ENCODE assay signal across 19 cellular contexts in the genomic region with DNA sequence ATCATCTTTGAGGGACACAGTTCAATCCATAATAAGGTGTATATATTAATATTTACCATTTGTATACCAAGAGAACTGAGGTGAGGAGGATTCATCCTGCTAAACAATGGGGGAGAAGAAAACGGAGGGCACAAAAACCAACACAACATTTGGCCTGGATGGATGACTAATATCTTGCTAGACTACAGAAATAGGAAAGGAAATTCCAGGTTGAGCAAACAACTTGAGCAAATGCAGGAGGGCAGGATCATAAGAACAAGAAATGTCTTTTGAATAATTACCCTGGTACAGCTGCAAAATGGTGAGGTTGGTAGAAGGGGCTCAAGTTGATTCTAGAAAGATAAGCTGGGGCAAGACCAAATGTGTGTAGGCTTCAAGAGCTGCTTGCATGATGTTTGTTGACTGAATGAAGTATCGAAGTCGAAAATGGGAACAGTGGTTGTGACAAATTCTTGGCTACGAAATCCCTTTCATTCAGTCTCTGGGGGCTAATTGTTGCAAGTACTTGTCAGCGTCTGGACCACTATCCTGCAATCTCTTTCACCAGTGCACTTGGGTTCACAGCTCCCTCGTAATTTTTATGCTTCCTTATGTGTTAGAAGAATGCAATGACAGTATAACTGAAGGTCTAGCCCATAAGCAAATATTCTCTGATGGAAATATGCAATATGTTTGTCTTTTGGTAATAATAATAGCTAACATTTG.
DNase-seq lines count a peak whose midpoint lies in the region; ATAC-seq, FAIRE-seq and TF ChIP-seq lines count a peak whose summit lies in the region.
"Had no signal": no experiment of that assay in that cellular context is flagged by ENCODE, and none has a peak within 500 bp of the region (broad histone marks: within the 10 kb centered on the region; RNA-seq: fewer than 3 reads in every experiment).

No MANE protein-coding gene starts in this region.

- no peak overlapping the region for H3K4me3 ChIP-seq in DND-41 (ENCODE audit: low read depth in 1 of 2, low read length in 2 of 2)
- H3K4me3 ChIP-seq in brain microvascular endothelial cell (ENCODE audit: low read depth, low read length): no peak overlapping the region
- no peak overlapping the region for H3K4me3 ChIP-seq in keratinocyte (ENCODE audit: control insufficient read depth in 2 of 3, extremely low read depth in 1 of 3, insufficient read depth in 2 of 3, low read depth in 1 of 3, low read length in 3 of 3)
- no peak overlapping the region for H3K4me3 ChIP-seq in MM.1S (ENCODE audit: low read length)
- H3K4me3 ChIP-seq: dorsolateral prefrontal cortex had no signal

- DNase-seq in DND-41 (no peak), HS-5 (ENCODE audit: low read depth) (peak; percentile 37), brain microvascular endothelial cell (peak; percentile 45), keratinocyte (ENCODE audit: low read depth, low spot score) (no peak), DMS79 treated with DMSO at 0.1 percent for 48 hours (lab: John Stamatoyannopoulos, UW) (no peak), MM.1S (no peak)
- no peak for DNase-seq in activated CD4-positive, alpha-beta T cell treated with anti-CD3 and anti-CD28 coated beads, Interleukin-2, amount 50 U/mL, for 48 hours
- DNase-seq: ACHN; activated CD4-positive, alpha-beta T cell treated with anti-CD3 and anti-CD28 coated beads for 36 hours; activated naive CD8-positive, alpha-beta T cell treated with anti-CD3 and anti-CD28 coated beads for 36 hours; dorsolateral prefrontal cortex; left cardiac atrium; midbrain; NCI-H1436; NCI-H524 treated with DMSO at 0.1 percent for 48 hours; nephron progenitor cell had no signal

- H3K27me3 ChIP-seq in DND-41 (ENCODE audit: insufficient read depth, low read length, poor library complexity) (no peaks in the 10 kb centered on the region), brain microvascular endothelial cell (replicated peaks) (no peaks in the 10 kb centered on the region), keratinocyte (ENCODE audit: control insufficient read depth, extremely low read depth, insufficient read depth, low read length) (no peaks in the 10 kb centered on the region), MM.1S (replicated peaks; ENCODE audit: insufficient read depth, low read length) (no peaks in the 10 kb centered on the region)

- peak; percentile 43 for FAIRE-seq in keratinocyte (lab: Jason Lieb, UNC)

- H3K27ac ChIP-seq in DND-41 (ENCODE audit: low read length) (0 out of 2 replicates have a peak overlapping the region, but pooled peaks have one; percentile 14), brain microvascular endothelial cell (no peak overlapping the region), keratinocyte (ENCODE audit: control insufficient read depth, insufficient read depth, low read length) (no peak overlapping the region), MM.1S (ENCODE audit: low read length) (no peak overlapping the region)

- dilution Hi-C loops in keratinocyte (cut with MboI; ENCODE audit: extremely low pct_ligation_motif_present, low sequenced_read_pairs): no loop called here

- peaks cover 50% of the 10 kb centered on the region for H3K4me1 ChIP-seq in DND-41 (ENCODE audit: insufficient read depth, low read length)
- peaks cover 19% of the 10 kb centered on the region for H3K4me1 ChIP-seq in keratinocyte (ENCODE audit: control insufficient read depth, extremely low read depth, insufficient read depth, low read length)
- H3K4me1 ChIP-seq in MM.1S (ENCODE audit: low read length): no peaks in the 10 kb centered on the region

- in situ Hi-C loops in brain microvascular endothelial cell (cut with HindIII; ENCODE audit: low pct_ligation_motif_present, low sequenced_read_pairs): no loop called here

- H3K9me3 ChIP-seq in DND-41 (ENCODE audit: insufficient read depth, low read length, severe bottlenecking) (no peaks in the 10 kb centered on the region), keratinocyte (ENCODE audit: control insufficient read depth, low read depth, low read length) (no peaks in the 10 kb centered on the region), MM.1S (replicated peaks; ENCODE audit: insufficient read depth, low read length) (no peaks in the 10 kb centered on the region)

- H4K20me1 ChIP-seq in DND-41 (ENCODE audit: insufficient read depth, low read length): no peaks in the 10 kb centered on the region
- H4K20me1 ChIP-seq in keratinocyte (ENCODE audit: control insufficient read depth, extremely low read depth, insufficient read depth, low read length): no peaks in the 10 kb centered on the region
- no peaks in the 10 kb centered on the region for H4K20me1 ChIP-seq in MM.1S (ENCODE audit: insufficient read depth, low read length)

- H3K9me2 ChIP-seq in MM.1S (replicated peaks; ENCODE audit: insufficient read depth, low read length): no peaks in the 10 kb centered on the region

- H3K79me2 ChIP-seq in DND-41 (ENCODE audit: insufficient read depth, low read length) (no peaks in the 10 kb centered on the region), keratinocyte (ENCODE audit: control insufficient read depth, insufficient read depth, low read length) (no peaks in the 10 kb centered on the region), MM.1S (ENCODE audit: low read length) (no peaks in the 10 kb centered on the region)

- no peaks in the 10 kb centered on the region for H3F3A ChIP-seq in MM.1S (ENCODE audit: insufficient read depth, low read length)

- H3K9ac ChIP-seq in DND-41 (ENCODE audit: low read depth, low read length) (no peak overlapping the region), keratinocyte (ENCODE audit: control insufficient read depth, extremely low read depth, insufficient read depth, low read length) (no peak overlapping the region), MM.1S (ENCODE audit: low read length) (no peak overlapping the region)

- ATAC-seq in DND-41 (ENCODE audit: insufficient read depth, low read depth) (no peak), HG03097 (IDR thresholded peaks at IDR 0.05; ENCODE audit: low FRiP score, unreplicated experiment) (no peak)
- ATAC-seq: activated CD4-positive, alpha-beta T cell treated with anti-CD3 and anti-CD28 coated beads for 36 hours; HCT116; left cardiac atrium; sciatic nerve had no signal

- no peak for TF ChIP-seq CTCF in DND-41 (IDR thresholded peaks at IDR 0.05; ENCODE audit: borderline replicate concordance, extremely low read depth, low read length, poor library complexity, severe bottlenecking)
- TF ChIP-seq CTCF in brain microvascular endothelial cell (IDR thresholded peaks at IDR 0.05; ENCODE audit: low read depth, low read length, missing control alignments): no peak
- TF ChIP-seq CTCF in keratinocyte (optimal IDR thresholded peaks at IDR 0.05 in 1 of 3, IDR thresholded peaks at IDR 0.05 in 1 of 3, conservative IDR thresholded peaks at IDR 0.05 in 1 of 3; ENCODE audit: extremely low read depth in 1 of 3, insufficient read depth in 2 of 3, low read length in 3 of 3): no peak
- TF ChIP-seq CTCF in MM.1S (IDR thresholded peaks at IDR 0.05; ENCODE audit: low read length): no peak

- no peaks in the 10 kb centered on the region for H3K36me3 ChIP-seq in DND-41 (ENCODE audit: insufficient read depth, low read length)
- H3K36me3 ChIP-seq in brain microvascular endothelial cell (replicated peaks): no peaks in the 10 kb centered on the region
- no peaks in the 10 kb centered on the region for H3K36me3 ChIP-seq in keratinocyte (ENCODE audit: control insufficient read depth in 2 of 2, extremely low read depth in 1 of 2, insufficient read depth in 2 of 2, low read length in 2 of 2)
- no peaks in the 10 kb centered on the region for H3K36me3 ChIP-seq in MM.1S (replicated peaks; ENCODE audit: insufficient read depth, low read length)

- H2AFZ ChIP-seq in DND-41 (ENCODE audit: low read depth, low read length) (no peak overlapping the region), keratinocyte (ENCODE audit: control insufficient read depth, low read length) (no peak overlapping the region), MM.1S (ENCODE audit: low read length) (no peak overlapping the region)

- no peaks in the 10 kb centered on the region for H3K9me1 ChIP-seq in keratinocyte (ENCODE audit: control insufficient read depth, extremely low read depth, insufficient read depth, low read length)

- H3K4me2 ChIP-seq in DND-41 (ENCODE audit: insufficient read depth, low read length) (no peak overlapping the region), keratinocyte (ENCODE audit: control insufficient read depth, extremely low read depth, insufficient read depth, low read depth, low read length) (no peak overlapping the region), MM.1S (ENCODE audit: low read depth, low read length) (no peak overlapping the region)

Comparison
In these comparisons a context has a peak if more than half of its experiments do, and no peak if none do; other contexts are left out.
1. DNase-seq: peak in HS-5 (single experiment) and brain microvascular endothelial cell (single experiment); none in DND-41 (single experiment), keratinocyte (single experiment), DMS79 treated with DMSO at 0.1 percent for 48 hours (single experiment), MM.1S (single experiment) and activated CD4-positive, alpha-beta T cell treated with anti-CD3 and anti-CD28 coated beads, Interleukin-2, amount 50 U/mL, for 48 hours (0 of 2).